Comparison of ENCODE assay signal across 11 cellular contexts in the genomic region with DNA sequence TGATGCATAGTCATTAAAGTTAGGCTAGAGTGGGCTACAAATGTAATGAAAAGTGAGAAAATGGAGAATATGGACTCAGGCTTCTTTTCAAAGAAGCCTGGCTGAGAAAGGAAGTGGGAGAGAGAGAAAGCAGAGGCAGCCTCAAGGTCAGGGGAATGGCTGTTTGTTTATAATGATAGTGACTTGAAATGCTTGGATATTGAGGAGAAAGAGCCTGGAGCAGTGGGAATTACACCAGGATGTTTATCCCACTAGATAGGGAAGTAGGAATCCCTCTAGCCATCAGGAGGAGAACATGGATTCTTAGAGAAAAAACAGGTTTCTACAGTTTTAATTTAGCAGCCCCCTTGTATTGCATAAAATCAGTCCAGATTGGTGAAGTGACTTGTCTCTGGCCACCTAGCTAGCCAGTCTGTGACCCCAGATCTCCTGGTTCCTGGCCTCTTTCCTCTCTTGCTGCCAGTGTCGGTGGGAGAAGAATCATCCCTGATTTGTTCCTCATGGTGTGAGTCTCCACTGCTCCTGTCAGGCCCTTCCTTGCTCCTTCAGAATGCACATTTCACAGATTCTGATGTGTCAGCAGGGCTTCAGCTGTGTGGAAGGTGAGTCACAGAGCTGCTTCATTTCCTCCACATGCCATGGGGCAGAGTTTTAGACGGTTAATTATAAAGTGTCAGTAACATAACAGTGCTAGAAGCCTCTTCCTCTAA. TPM values are rescaled to one million over a fixed set of nuclear protein-coding genes. Genes with fewer than 3 reads are reported as not detected.
DNase-seq lines count a peak whose midpoint lies in the region; ATAC-seq and TF ChIP-seq lines count a peak whose summit lies in the region.
"Had no signal": no experiment of that assay in that cellular context is flagged by ENCODE, and none has a peak within 500 bp of the region (broad histone marks: within the 10 kb centered on the region; RNA-seq: fewer than 3 reads in every experiment).

No MANE protein-coding gene starts in this region.

- no TSS peak for BruUV-seq in PC-3 (replicated peaks; lab: Mats Ljungman, UMichigan)

- H4K8ac ChIP-seq in neuronal stem cell (ENCODE audit: low read depth, low read length): no peak overlapping the region

- H2BK12ac ChIP-seq in neuronal stem cell (ENCODE audit: low read length): no peak overlapping the region

- H3K27me3 Mint-ChIP-seq in activated T-cell treated with anti-CD3 and anti-CD28 coated beads, Interleukin-2, amount 50 U/mL, for 72 hours (ENCODE audit: low read depth): no peaks in the 10 kb centered on the region

- H3K9ac ChIP-seq in PC-3 (ENCODE audit: low read length) (no peak overlapping the region), neuronal stem cell (ENCODE audit: low read depth, low read length, poor library complexity) (no peak overlapping the region)
- H3K9ac ChIP-seq: neural progenitor cell had no signal

- intact Hi-C loops in PC-3 (cut with micrococcal nuclease): no loop called here

- no peak overlapping the region for H3K23ac ChIP-seq in neuronal stem cell (ENCODE audit: low read depth, low read length, poor library complexity)

- H3K27ac Mint-ChIP-seq in activated T-cell treated with anti-CD3 and anti-CD28 coated beads, Interleukin-2, amount 50 U/mL, for 72 hours: no peak overlapping the region
- H3K27ac Mint-ChIP-seq: neural progenitor cell had no signal

- no CpG with 5 or more reads among the region's 2 CpGs for WGBS in neuronal stem cell (ENCODE audit: extremely low coverage in 2 of 2, insufficient read length in 2 of 2, insufficient replicate concordance in 1 of 2), 2 donors

- H2BK120ac ChIP-seq in neuronal stem cell (ENCODE audit: low read depth, low read length): no peak overlapping the region

- H3K27me3 ChIP-seq in PC-3 (ENCODE audit: low read length) (no peaks in the 10 kb centered on the region), neuronal stem cell (ENCODE audit: control insufficient read depth in 3 of 3, insufficient read depth in 3 of 3, low read depth in 1 of 3, low read length in 3 of 3) (no peaks in the 10 kb centered on the region)
- H3K27me3 ChIP-seq: thyroid gland had no signal

- peaks cover 1 to 2% of the 10 kb centered on the region in 2 donors for H3K36me3 Mint-ChIP-seq in activated T-cell treated with anti-CD3 and anti-CD28 coated beads, Interleukin-2, amount 50 U/mL, for 72 hours (ENCODE audit: insufficient read depth in 2 of 2)

- no peaks in the 10 kb centered on the region for H3K9me2 ChIP-seq in PC-3 (replicated peaks; ENCODE audit: low read length)

- peaks cover 3% of the 10 kb centered on the region; the same call in 1 of the 2 replicates for H3K36me3 ChIP-seq in PC-3 (ENCODE audit: low read depth, low read length)
- peaks cover 0 to 4% of the 10 kb centered on the region in 2 donors for H3K36me3 ChIP-seq in neuronal stem cell (replicated peaks in 1 of 2; ENCODE audit: control insufficient read depth in 2 of 2, insufficient read depth in 2 of 2, low read length in 2 of 2)
- H3K36me3 ChIP-seq: neural progenitor cell, thyroid gland had no signal

- H3K79me2 ChIP-seq in PC-3 (ENCODE audit: low read length): no peaks in the 10 kb centered on the region

- H3K9me3 ChIP-seq in PC-3 (ENCODE audit: low read length): 0 out of 2 replicates have a peak, but pooled peaks cover 6% of the 10 kb centered on the region
- peaks cover 0 to 5% of the 10 kb centered on the region in 2 donors for H3K9me3 ChIP-seq in neuronal stem cell (replicated peaks in 1 of 2; ENCODE audit: control insufficient read depth in 2 of 2, insufficient read depth in 1 of 2, low read depth in 1 of 2, low read length in 2 of 2)
- H3K9me3 ChIP-seq: thyroid gland had no signal

- H3K14ac ChIP-seq in neuronal stem cell (ENCODE audit: low read length): no peak overlapping the region

- CTCF ChIA-PET in PC-3 (lab: Charles Lee): no interaction called here

- H3K27ac ChIP-seq in PC-3 (ENCODE audit: low read length) (no peak overlapping the region), neuronal stem cell (replicated peaks; ENCODE audit: low read length) (no peak overlapping the region)
- H3K27ac ChIP-seq: neural progenitor cell, thyroid gland had no signal

- no peak overlapping the region for H3K4ac ChIP-seq in neuronal stem cell (ENCODE audit: low read length)

- H2AFZ ChIP-seq in PC-3 (ENCODE audit: low read length): peak overlapping the region; percentile 52; the same call in 1 of the 2 replicates
- H2AFZ ChIP-seq in neuronal stem cell (ENCODE audit: low read length): no peak overlapping the region
- H2AFZ ChIP-seq: neural progenitor cell had no signal

- no peaks in the 10 kb centered on the region for H4K20me1 ChIP-seq in PC-3 (ENCODE audit: low read length)

- POLR2A ChIA-PET in PC-3 (lab: Charles Lee; ENCODE audit: unreplicated experiment): no interaction called here

- no peak overlapping the region for H2AK5ac ChIP-seq in neuronal stem cell (ENCODE audit: low read depth, low read length)

- DNase-seq in COLO829 (ENCODE audit: low spot score): peak; percentile 6
- peak; percentile 73 for DNase-seq in PC-3
- no peak for DNase-seq in neuronal stem cell (ENCODE audit: low spot score)
- no peak for DNase-seq in SK-N-DZ (ENCODE audit: low spot score)
- DNase-seq in putamen (ENCODE audit: low spot score): no peak
- no peak for DNase-seq in activated T-cell treated with anti-CD3 and anti-CD28 coated beads, Interleukin-2, amount 50 U/mL, for 72 hours
- DNase-seq in SKM-1 (lab: John Stamatoyannopoulos, UW; ENCODE audit: unreplicated experiment): no peak
- DNase-seq: thyroid gland had no signal

- peak overlapping the region; percentile 25 for H3K18ac ChIP-seq in neuronal stem cell (ENCODE audit: low read length)

- H2BK15ac ChIP-seq in neuronal stem cell (ENCODE audit: low read length): no peak overlapping the region

- H3K4me3 ChIP-seq in PC-3 (ENCODE audit: low read length) (no peak overlapping the region), neuronal stem cell (ENCODE audit: low read length in 2 of 2) (no peak overlapping the region)
- H3K4me3 ChIP-seq: neural progenitor cell, thyroid gland had no signal

- H3K4me1 ChIP-seq in PC-3 (ENCODE audit: insufficient read depth, low read length) (peaks cover 13% of the 10 kb centered on the region), neuronal stem cell (ENCODE audit: control insufficient read depth in 2 of 2, insufficient read depth in 1 of 2, low read depth in 1 of 2, low read length in 2 of 2) (peaks cover 0 to 2% of the 10 kb centered on the region in 2 donors)

- no peaks in the 10 kb centered on the region for H3K4me1 Mint-ChIP-seq in activated T-cell treated with anti-CD3 and anti-CD28 coated beads, Interleukin-2, amount 50 U/mL, for 72 hours (ENCODE audit: low read depth)
- H3K4me1 Mint-ChIP-seq: neural progenitor cell had no signal

- no peaks in the 10 kb centered on the region for H3K79me1 ChIP-seq in neuronal stem cell (ENCODE audit: low read depth, low read length)

- no peak overlapping the region for H2BK5ac ChIP-seq in neuronal stem cell (ENCODE audit: low read length)

- H3K4me2 ChIP-seq in PC-3 (ENCODE audit: low read length) (peak overlapping the region; percentile 52), neuronal stem cell (ENCODE audit: insufficient read depth, low read length, poor library complexity, severe bottlenecking) (no peak overlapping the region)
- H3K4me2 ChIP-seq: neural progenitor cell had no signal

- ATAC-seq in PC-3: peak; percentile 96
- ATAC-seq in esophagus mucosa: peak; percentile 95
- ATAC-seq in activated T-cell treated with anti-CD3 and anti-CD28 coated beads, Interleukin-2, amount 50 U/mL, for 72 hours (replicated peaks in 1 of 2): no peak

- H4K91ac ChIP-seq in neuronal stem cell (ENCODE audit: low read depth, low read length, poor library complexity): no peak overlapping the region

- H3K9me3 Mint-ChIP-seq in activated T-cell treated with anti-CD3 and anti-CD28 coated beads, Interleukin-2, amount 50 U/mL, for 72 hours: peaks cover 7 to 12% of the 10 kb centered on the region in 2 donors

- no peaks in the 10 kb centered on the region for H3F3A ChIP-seq in PC-3 (ENCODE audit: low read length, unreplicated experiment)

- no peak for TF ChIP-seq CTCF in PC-3 (conservative IDR thresholded peaks at IDR 0.05; ENCODE audit: low read depth, low read length)

- no peak overlapping the region for H3K4me3 Mint-ChIP-seq in activated T-cell treated with anti-CD3 and anti-CD28 coated beads, Interleukin-2, amount 50 U/mL, for 72 hours
- H3K4me3 Mint-ChIP-seq: neural progenitor cell had no signal

RNA-seq across cellular contexts. Expression of gene SEMA6D, which starts 32.9 kb away (rescaled TPM):
- 0.52 and 0.91 TPM in 2 replicates for total RNA-seq in PC-3 (2014; rRNA removed)
- 0.92 TPM for total RNA-seq in esophagus mucosa
- polyA plus RNA-seq in neuronal stem cell (2013, experiment 1 of 2): 2.7 TPM
- 2.8 TPM for polyA plus RNA-seq in neuronal stem cell (2013, experiment 2 of 2)
- 15.0 and 15.1 TPM in 2 replicates for polyA plus RNA-seq in SK-N-DZ (2014; cell fraction: cytosol; rRNA removed)
- 32.5 and 42.4 TPM in 2 replicates for polyA plus RNA-seq in SK-N-DZ (2014; cell fraction: nucleus; rRNA removed)
- not detected for total RNA-seq in activated T-cell treated with anti-CD3 and anti-CD28 coated beads, Interleukin-2, amount 50 U/mL, for 72 hours
- total RNA-seq: T-helper 1 cell treated with Interleukin-12 subunit alpha and Interleukin-12 subunit beta and Interleukin-4 antibody, amounts not matched to agents 30 ng/mL and 1 ng/mL, for 36 hours had no signal

Comparison
In these comparisons a context has a peak if more than half of its experiments do, and no peak if none do; other contexts are left out.
1. DNase-seq: peak in COLO829 (single experiment) and PC-3 (single experiment); none in neuronal stem cell (single experiment), SK-N-DZ (single experiment), putamen (single experiment), activated T-cell treated with anti-CD3 and anti-CD28 coated beads, Interleukin-2, amount 50 U/mL, for 72 hours (0 of 2) and SKM-1 (single experiment).
2. ATAC-seq: peak in PC-3 (single experiment) and esophagus mucosa (single experiment); none in activated T-cell treated with anti-CD3 and anti-CD28 coated beads, Interleukin-2, amount 50 U/mL, for 72 hours (0 of 2).